In the genomic region with DNA sequence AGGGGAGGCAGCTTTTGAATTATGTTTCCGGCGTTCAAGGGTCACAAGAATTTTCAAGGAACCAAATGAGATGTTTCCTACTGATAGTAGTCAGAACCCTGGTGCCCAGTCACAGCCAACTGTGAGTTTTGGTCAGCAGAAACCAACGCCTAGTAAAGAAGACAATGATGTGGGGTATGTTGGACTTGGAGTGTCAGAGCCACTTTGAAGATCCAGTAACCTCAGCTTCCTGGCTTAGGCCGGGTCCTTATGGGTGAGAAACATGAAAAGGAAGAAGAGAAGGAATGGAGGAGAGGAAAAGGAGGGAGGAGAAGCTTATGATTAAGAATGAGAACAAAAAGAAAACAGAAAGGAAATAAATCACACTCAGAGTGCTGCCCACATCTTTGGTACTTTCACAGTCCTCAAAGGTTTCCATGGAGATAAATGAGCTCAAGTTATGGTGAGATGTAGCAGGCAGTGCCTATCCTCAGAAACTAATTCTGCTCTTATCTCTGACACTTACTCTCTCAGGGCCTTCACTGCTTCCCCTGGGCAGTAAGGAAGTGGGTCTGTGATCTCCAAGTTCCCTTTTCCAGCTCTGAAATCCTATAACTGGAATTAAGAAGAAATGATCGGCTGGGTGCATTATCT, we compare ENCODE assay signal across 2 cellular contexts.
TF ChIP-seq lines count a peak whose summit lies in the region.

No MANE protein-coding gene starts in this region.

TF ChIP-seq in GM12878, 131 proteins besides CTCF, POLR2A, EP300 and RAD21 (continued from another document):
- TF ChIP-seq, protein P1, sequence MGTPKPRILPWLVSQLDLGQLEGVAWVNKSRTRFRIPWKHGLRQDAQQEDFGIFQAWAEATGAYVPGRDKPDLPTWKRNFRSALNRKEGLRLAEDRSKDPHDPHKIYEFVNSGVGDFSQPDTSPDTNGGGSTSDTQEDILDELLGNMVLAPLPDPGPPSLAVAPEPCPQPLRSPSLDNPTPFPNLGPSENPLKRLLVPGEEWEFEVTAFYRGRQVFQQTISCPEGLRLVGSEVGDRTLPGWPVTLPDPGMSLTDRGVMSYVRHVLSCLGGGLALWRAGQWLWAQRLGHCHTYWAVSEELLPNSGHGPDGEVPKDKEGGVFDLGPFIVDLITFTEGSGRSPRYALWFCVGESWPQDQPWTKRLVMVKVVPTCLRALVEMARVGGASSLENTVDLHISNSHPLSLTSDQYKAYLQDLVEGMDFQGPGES (IDR thresholded peaks at IDR 0.05), result no peak
- TF ChIP-seq, protein P2, sequence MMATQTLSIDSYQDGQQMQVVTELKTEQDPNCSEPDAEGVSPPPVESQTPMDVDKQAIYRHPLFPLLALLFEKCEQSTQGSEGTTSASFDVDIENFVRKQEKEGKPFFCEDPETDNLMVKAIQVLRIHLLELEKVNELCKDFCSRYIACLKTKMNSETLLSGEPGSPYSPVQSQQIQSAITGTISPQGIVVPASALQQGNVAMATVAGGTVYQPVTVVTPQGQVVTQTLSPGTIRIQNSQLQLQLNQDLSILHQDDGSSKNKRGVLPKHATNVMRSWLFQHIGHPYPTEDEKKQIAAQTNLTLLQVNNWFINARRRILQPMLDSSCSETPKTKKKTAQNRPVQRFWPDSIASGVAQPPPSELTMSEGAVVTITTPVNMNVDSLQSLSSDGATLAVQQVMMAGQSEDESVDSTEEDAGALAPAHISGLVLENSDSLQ (IDR thresholded peaks at IDR 0.05), result 0 out of 2 replicates have a peak, but pooled peaks have one; percentile 33
- TF ChIP-seq DPF2 (IDR thresholded peaks at IDR 0.05) (0 out of 2 replicates have a peak, but pooled peaks have one; percentile 22), ZNF622 (IDR thresholded peaks at IDR 0.05) (no peak), ATF7 (IDR thresholded peaks at IDR 0.05; ENCODE audit: low read depth) (0 out of 2 replicates have a peak, but pooled peaks have one; percentile 13), POLR2AphosphoS5 (IDR thresholded peaks at IDR 0.05; ENCODE audit: low read length) (no peak)

TF ChIP-seq in SK-N-SH treated with all-trans-retinoic acid at 6 μM for 48 hours, 23 proteins besides CTCF, POLR2A, EP300 and RAD21 (continued from another document):
- TF ChIP-seq ARNTL (CRISPR knock-in tag; IDR thresholded peaks at IDR 0.05; ENCODE audit: borderline replicate concordance, low read depth), result no peak
